Comparison of ENCODE assay signal across 8 cellular contexts in genomic region chr19:45505996-45506245, GRCh38. TPM values are rescaled to one million over a fixed set of nuclear protein-coding genes. Genes with fewer than 3 reads are reported as not detected.
DNase-seq lines count a peak whose midpoint lies in the region; ATAC-seq, FAIRE-seq and TF ChIP-seq lines count a peak whose summit lies in the region.

No MANE protein-coding gene starts in this region.

- TF ChIP-seq CTCF in HFFc6 (IDR thresholded peaks at IDR 0.05): no peak

- peak overlapping the region; percentile 82 for H3K4me3 Mint-ChIP-seq in HFFc6
- peak overlapping the region; percentile 93 for H3K4me3 Mint-ChIP-seq in activated T-helper 2 cell treated with anti-CD3 and anti-CD28 coated beads, Interferon-gamma antibody, Interleukin-2, Interleukin-4, amounts not matched to agents 10 μg/mL and 5 μg/mL and 100 μg/mL, durations not matched to agents 14 hours and 24 hours and 36 hours (ENCODE audit: low read depth)
- H3K4me3 Mint-ChIP-seq in stimulated activated memory B cell treated with anti-CD40 and anti-IgM and Interleukin-4, amounts not matched to agents 10 μg/mL and 1 μg/mL and 100 μg/mL, for 72 hours: peak overlapping the region; percentile 91

- no peaks in the 10 kb centered on the region for H3K27me3 ChIP-seq in iPS-15b (ENCODE audit: control insufficient read depth, insufficient read depth, low read length)

- H3K9ac ChIP-seq in iPS-15b (ENCODE audit: low read depth, low read length): no peak overlapping the region

- H3K4me3 ChIP-seq in iPS-15b (ENCODE audit: low read depth, low read length): peak overlapping the region; percentile 96

- H3K4me1 ChIP-seq in iPS-15b (ENCODE audit: control insufficient read depth, insufficient read depth, low read length): peaks cover 10% of the 10 kb centered on the region

- intact Hi-C loops in activated T-helper 2 cell treated with anti-CD3 and anti-CD28 coated beads, Interferon-gamma antibody, Interleukin-2, Interleukin-4, amounts not matched to agents 10 μg/mL and 5 μg/mL and 100 μg/mL, durations not matched to agents 14 hours and 24 hours and 36 hours (cut with micrococcal nuclease): loop anchor here (1.0 to 5.0 kb wide), 6 partner anchors 9 to 186 kb away; partner anchors contain the start of genes OPA3, QPCTL, RTN2 and SNRPD2

- no peaks in the 10 kb centered on the region for H3K9me3 ChIP-seq in iPS-15b (ENCODE audit: control insufficient read depth, insufficient read depth, low read length)

- H3K36me3 ChIP-seq in iPS-15b (ENCODE audit: control insufficient read depth, insufficient read depth, low read length): no peaks in the 10 kb centered on the region

- H3K4me1 Mint-ChIP-seq in HFFc6 (ENCODE audit: low read depth): peaks cover 35% of the 10 kb centered on the region
- peaks cover 25% of the 10 kb centered on the region for H3K4me1 Mint-ChIP-seq in activated T-helper 2 cell treated with anti-CD3 and anti-CD28 coated beads, Interferon-gamma antibody, Interleukin-2, Interleukin-4, amounts not matched to agents 10 μg/mL and 5 μg/mL and 100 μg/mL, durations not matched to agents 14 hours and 24 hours and 36 hours (ENCODE audit: low read depth)
- H3K4me1 Mint-ChIP-seq in stimulated activated memory B cell treated with anti-CD40 and anti-IgM and Interleukin-4, amounts not matched to agents 10 μg/mL and 1 μg/mL and 100 μg/mL, for 72 hours: peaks cover 51% of the 10 kb centered on the region

- DNase-seq in HFFc6 (no peak), frontal cortex (ENCODE audit: low spot score in 2 of 2) (no peak), T1000 (lab: John Stamatoyannopoulos, UW) (no peak)
- DNase-seq in activated T-helper 2 cell treated with anti-CD3 and anti-CD28 coated beads, Interferon-gamma antibody, Interleukin-2, Interleukin-4, amounts not matched to agents 10 μg/mL and 5 μg/mL and 100 μg/mL, durations not matched to agents 14 hours and 24 hours and 36 hours (ENCODE audit: low spot score): no peak
- no peak for DNase-seq in activated CD4-positive, alpha-beta T cell treated with anti-CD3 and anti-CD28 coated beads for 1 hour

- peak overlapping the region; percentile 89 for H3K27ac Mint-ChIP-seq in HFFc6
- H3K27ac Mint-ChIP-seq in activated T-helper 2 cell treated with anti-CD3 and anti-CD28 coated beads, Interferon-gamma antibody, Interleukin-2, Interleukin-4, amounts not matched to agents 10 μg/mL and 5 μg/mL and 100 μg/mL, durations not matched to agents 14 hours and 24 hours and 36 hours: peak overlapping the region; percentile 71
- peak overlapping the region; percentile 86 for H3K27ac Mint-ChIP-seq in stimulated activated memory B cell treated with anti-CD40 and anti-IgM and Interleukin-4, amounts not matched to agents 10 μg/mL and 1 μg/mL and 100 μg/mL, for 72 hours

- no peaks in the 10 kb centered on the region; the same call in 1 of the 2 replicates for H3K27me3 Mint-ChIP-seq in HFFc6 (ENCODE audit: insufficient read depth)
- H3K27me3 Mint-ChIP-seq in activated T-helper 2 cell treated with anti-CD3 and anti-CD28 coated beads, Interferon-gamma antibody, Interleukin-2, Interleukin-4, amounts not matched to agents 10 μg/mL and 5 μg/mL and 100 μg/mL, durations not matched to agents 14 hours and 24 hours and 36 hours (ENCODE audit: low read depth): no peaks in the 10 kb centered on the region
- H3K27me3 Mint-ChIP-seq in stimulated activated memory B cell treated with anti-CD40 and anti-IgM and Interleukin-4, amounts not matched to agents 10 μg/mL and 1 μg/mL and 100 μg/mL, for 72 hours: no peaks in the 10 kb centered on the region

- H3K36me3 Mint-ChIP-seq in HFFc6 (ENCODE audit: low read depth): peaks cover 13% of the 10 kb centered on the region
- H3K36me3 Mint-ChIP-seq in activated T-helper 2 cell treated with anti-CD3 and anti-CD28 coated beads, Interferon-gamma antibody, Interleukin-2, Interleukin-4, amounts not matched to agents 10 μg/mL and 5 μg/mL and 100 μg/mL, durations not matched to agents 14 hours and 24 hours and 36 hours (ENCODE audit: low read depth): peaks cover 22% of the 10 kb centered on the region
- H3K36me3 Mint-ChIP-seq in stimulated activated memory B cell treated with anti-CD40 and anti-IgM and Interleukin-4, amounts not matched to agents 10 μg/mL and 1 μg/mL and 100 μg/mL, for 72 hours: peaks cover 17% of the 10 kb centered on the region

- ATAC-seq in stimulated activated memory B cell treated with anti-CD40 and anti-IgM and Interleukin-4, amounts not matched to agents 10 μg/mL and 1 μg/mL and 100 μg/mL, for 72 hours: no peak
- ATAC-seq in HG02623 (IDR thresholded peaks at IDR 0.05; ENCODE audit: unreplicated experiment): no peak

- no peaks in the 10 kb centered on the region for H3K9me3 Mint-ChIP-seq in HFFc6
- no peaks in the 10 kb centered on the region for H3K9me3 Mint-ChIP-seq in activated T-helper 2 cell treated with anti-CD3 and anti-CD28 coated beads, Interferon-gamma antibody, Interleukin-2, Interleukin-4, amounts not matched to agents 10 μg/mL and 5 μg/mL and 100 μg/mL, durations not matched to agents 14 hours and 24 hours and 36 hours
- no peaks in the 10 kb centered on the region for H3K9me3 Mint-ChIP-seq in stimulated activated memory B cell treated with anti-CD40 and anti-IgM and Interleukin-4, amounts not matched to agents 10 μg/mL and 1 μg/mL and 100 μg/mL, for 72 hours

- no peak for FAIRE-seq in frontal cortex (lab: Jason Lieb, UNC)

RNA-seq across cellular contexts. Expression of gene VASP, which starts 1.4 kb away (rescaled TPM):
- total RNA-seq in HFFc6 (2021; fragmentation: NEBNext Ultra II Directional; extraction: Animal tissue kit (Norgen Biotek cat#: 25700)): 100 to 1,000 TPM; 179 to 199 (median 185) TPM
- 232 and 244 TPM in 2 replicates for total RNA-seq in activated T-helper 2 cell treated with anti-CD3 and anti-CD28 coated beads, Interferon-gamma antibody, Interleukin-2, Interleukin-4, amounts not matched to agents 10 μg/mL and 5 μg/mL and 100 μg/mL, durations not matched to agents 14 hours and 24 hours and 36 hours
- 9.0 TPM for total RNA-seq in frontal cortex

RNA-seq across cellular contexts. Expression of gene PPM1N, which starts 7.7 kb away (rescaled TPM):
- total RNA-seq in HFFc6 (2021; fragmentation: NEBNext Ultra II Directional; extraction: Animal tissue kit (Norgen Biotek cat#: 25700)): 1 to 10 TPM in 4 of 6 experiments, under 1 TPM in 2; 0.80 to 1.3 (median 1.1) TPM
- 2.5 and 3.1 TPM in 2 replicates for total RNA-seq in activated T-helper 2 cell treated with anti-CD3 and anti-CD28 coated beads, Interferon-gamma antibody, Interleukin-2, Interleukin-4, amounts not matched to agents 10 μg/mL and 5 μg/mL and 100 μg/mL, durations not matched to agents 14 hours and 24 hours and 36 hours
- total RNA-seq in frontal cortex: 0.82 TPM

RNA-seq across cellular contexts. Expression of gene RTN2, which starts 9.1 kb away (rescaled TPM):
- total RNA-seq in HFFc6 (2021; fragmentation: NEBNext Ultra II Directional; extraction: Animal tissue kit (Norgen Biotek cat#: 25700)): 10 to 100 TPM; 10.3 to 21.3 (median 13.8) TPM
- 4.0 and 8.1 TPM in 2 replicates for total RNA-seq in activated T-helper 2 cell treated with anti-CD3 and anti-CD28 coated beads, Interferon-gamma antibody, Interleukin-2, Interleukin-4, amounts not matched to agents 10 μg/mL and 5 μg/mL and 100 μg/mL, durations not matched to agents 14 hours and 24 hours and 36 hours
- total RNA-seq in frontal cortex: 54.2 TPM

RNA-seq across cellular contexts. Expression of gene FOSB, which starts 38.1 kb away (rescaled TPM):
- 10 to 100 TPM; 35.0 to 71.5 (median 62.9) TPM for total RNA-seq in HFFc6 (2021; fragmentation: NEBNext Ultra II Directional; extraction: Animal tissue kit (Norgen Biotek cat#: 25700))
- 10.2 and 10.9 TPM in 2 replicates for total RNA-seq in activated T-helper 2 cell treated with anti-CD3 and anti-CD28 coated beads, Interferon-gamma antibody, Interleukin-2, Interleukin-4, amounts not matched to agents 10 μg/mL and 5 μg/mL and 100 μg/mL, durations not matched to agents 14 hours and 24 hours and 36 hours
- 2.0 TPM for total RNA-seq in frontal cortex

Comparison
In these comparisons a context has a peak if more than half of its experiments do, and no peak if none do; other contexts are left out.
1. RNA of gene VASP, which starts 1.4 kb away (total RNA-seq): 232 to 244 TPM in activated T-helper 2 cell treated with anti-CD3 and anti-CD28 coated beads, Interferon-gamma antibody, Interleukin-2, Interleukin-4, amounts not matched to agents 10 μg/mL and 5 μg/mL and 100 μg/mL, durations not matched to agents 14 hours and 24 hours and 36 hours and 179 to 199 TPM in HFFc6; 9.0 TPM in frontal cortex (single experiment); every median in the first group is over 10 times any median in the second.
2. Peak in every context shown above with its lines, with median percentiles within 50 percentile points of each other: H3K27ac Mint-ChIP-seq and H3K4me3 Mint-ChIP-seq.